In genomic region chr1:20152599-20152930, GRCh38 we compare ENCODE assay signal across 11 cellular contexts. TPM values are rescaled to one million over a fixed set of nuclear protein-coding genes. Genes with fewer than 3 reads are reported as not detected.
DNase-seq lines count a peak whose midpoint lies in the region; FAIRE-seq and TF ChIP-seq lines count a peak whose summit lies in the region.
"Had no signal": no experiment of that assay in that cellular context is flagged by ENCODE, and none has a peak within 500 bp of the region (broad histone marks: within the 10 kb centered on the region; RNA-seq: fewer than 3 reads in every experiment).

No MANE protein-coding gene starts in this region.

- no peak overlapping the region for H2AFZ ChIP-seq in H1 (ENCODE audit: low read length)

- H3K79me2 ChIP-seq in H1 (ENCODE audit: control insufficient read depth in 1 of 2, insufficient read depth in 2 of 2, low read length in 2 of 2): no peaks in the 10 kb centered on the region

- H3K4me1 Mint-ChIP-seq in progenitor cell of endocrine pancreas (ENCODE audit: low read depth): peaks cover 8% of the 10 kb centered on the region

- FAIRE-seq in GM12891 (lab: Jason Lieb, UNC): peak; percentile 13
- no peak for FAIRE-seq in H1 (lab: Jason Lieb, UNC)
- no peak for FAIRE-seq in GM12892 (lab: Jason Lieb, UNC)

- H3K4me3 ChIP-seq in NT2/D1 (ENCODE audit: insufficient read length, low read depth) (no peak overlapping the region), H1 (ENCODE audit: extremely low read depth in 1 of 4, insufficient read depth in 2 of 4, low read depth in 3 of 4, low read length in 4 of 4) (no peak overlapping the region; a peak in 1 of 8 replicates), ovary (no peak overlapping the region)

- no peak overlapping the region for H3K14ac ChIP-seq in H1 (ENCODE audit: insufficient read length)

- TF ChIP-seq EP300 in H1 (IDR thresholded peaks at IDR 0.05; ENCODE audit: borderline replicate concordance in 1 of 2, low read depth in 2 of 2, low read length in 2 of 2) (no peak), ovary (IDR thresholded peaks at IDR 0.05) (no peak)

- H3K4me2 ChIP-seq in H1 (ENCODE audit: insufficient read depth in 1 of 2, low read depth in 2 of 2, low read length in 2 of 2): peak overlapping the region in 1 of 2 experiments; percentile 44; a peak in 1 of 4 replicates

- H3K9ac ChIP-seq in NT2/D1 (ENCODE audit: insufficient read length, low read depth) (peak overlapping the region; percentile 50), H1 (replicated peaks in 1 of 4; ENCODE audit: extremely low read depth in 1 of 4, low read depth in 3 of 4, low read length in 3 of 4) (no peak overlapping the region)

- TF ChIP-seq CTCF in H1 (IDR thresholded peaks at IDR 0.05; ENCODE audit: control extremely low read depth in 1 of 3, insufficient read depth in 1 of 3, low read depth in 1 of 3, low read length in 3 of 3) (no peak), progenitor cell of endocrine pancreas (IDR thresholded peaks at IDR 0.05; ENCODE audit: unreplicated experiment) (no peak), ovary (IDR thresholded peaks at IDR 0.05) (no peak)

- H3K56ac ChIP-seq in H1 (replicated peaks; ENCODE audit: insufficient read length, low read depth, low read length): no peak overlapping the region

- DNase-seq in GM12891 (ENCODE audit: insufficient read length, low spot score): no peak
- DNase-seq in NT2/D1 (ENCODE audit: low read depth, low spot score): no peak
- no peak for DNase-seq in H1 (ENCODE audit: low read depth in 1 of 2, low spot score in 2 of 2)
- DNase-seq in progenitor cell of endocrine pancreas (ENCODE audit: low spot score, unreplicated experiment): no peak
- no peak for DNase-seq in NCI-H2107 treated with DMSO at 0.1 percent for 48 hours (lab: John Stamatoyannopoulos, UW; ENCODE audit: unreplicated experiment)
- no peak for DNase-seq in GM12892 (ENCODE audit: insufficient read length)
- no peak for DNase-seq in retina
- DNase-seq in ovary: no peak
- DNase-seq: GF-D8 had no signal

- no peak overlapping the region for H3K4me3 Mint-ChIP-seq in progenitor cell of endocrine pancreas (ENCODE audit: low read depth)

- H3K36me3 ChIP-seq in NT2/D1 (ENCODE audit: insufficient read depth, insufficient read length, low read length) (no peaks in the 10 kb centered on the region), H1 (ENCODE audit: control insufficient read depth in 2 of 4, insufficient read depth in 4 of 4, low read length in 3 of 4) (no peaks in the 10 kb centered on the region), ovary (no peaks in the 10 kb centered on the region)

- H3K27me3 ChIP-seq in NT2/D1 (ENCODE audit: insufficient read depth, insufficient read length) (no peaks in the 10 kb centered on the region), H1 (replicated peaks in 1 of 4; ENCODE audit: control insufficient read depth in 3 of 4, extremely low read depth in 1 of 4, insufficient read depth in 3 of 4, low read length in 3 of 4) (no peaks in the 10 kb centered on the region), ovary (no peaks in the 10 kb centered on the region)
- H3K27me3 ChIP-seq: foreskin keratinocyte had no signal

- no peak overlapping the region for H4K8ac ChIP-seq in H1 (ENCODE audit: extremely low read depth, insufficient read depth, low read length)

- H4K20me1 ChIP-seq in H1 (replicated peaks in 1 of 2; ENCODE audit: control insufficient read depth in 1 of 2, insufficient read depth in 2 of 2, low read length in 2 of 2): no peaks in the 10 kb centered on the region

- H3K9me3 Mint-ChIP-seq in progenitor cell of endocrine pancreas (ENCODE audit: low read depth): peaks cover 5% of the 10 kb centered on the region

- H3K4ac ChIP-seq in H1 (replicated peaks; ENCODE audit: insufficient read length, low read depth, low read length): no peak overlapping the region

- H3K4me1 ChIP-seq in NT2/D1 (ENCODE audit: insufficient read depth, insufficient read length): peaks cover 4% of the 10 kb centered on the region
- peaks cover 0 to 11% (median 5%) of the 10 kb centered on the region in 4 experiments; a peak in 6 of 7 replicates for H3K4me1 ChIP-seq in H1 (replicated peaks in 1 of 4; ENCODE audit: control insufficient read depth in 3 of 4, insufficient read depth in 4 of 4, low read length in 3 of 4)
- peaks cover 3% of the 10 kb centered on the region for H3K4me1 ChIP-seq in ovary (ENCODE audit: insufficient read depth)
- H3K4me1 ChIP-seq: foreskin keratinocyte had no signal

- POLR2A ChIA-PET in H1 (lab: Charles Lee; ENCODE audit: partially characterized antibody): interaction anchor here (0.9 to 1.4 kb wide), 4 partner anchors 39 to 235 kb away, joined by 3 to 4 read pairs (median 3); no protein-coding TSS in a partner anchor

- peaks cover 11% of the 10 kb centered on the region for H3K27me3 Mint-ChIP-seq in progenitor cell of endocrine pancreas

- no peak overlapping the region for H4K91ac ChIP-seq in H1 (replicated peaks; ENCODE audit: insufficient read length, low read length)

- H3K9me3 ChIP-seq in NT2/D1 (ENCODE audit: insufficient read depth, low read length) (no peaks in the 10 kb centered on the region), H1 (ENCODE audit: insufficient read depth in 2 of 2, low read depth in 1 of 2, low read length in 1 of 2) (no peaks in the 10 kb centered on the region), ovary (no peaks in the 10 kb centered on the region)

- peak overlapping the region; percentile 49 for H3K27ac Mint-ChIP-seq in progenitor cell of endocrine pancreas

- no peaks in the 10 kb centered on the region for H3K79me1 ChIP-seq in H1 (ENCODE audit: low read depth, low read length)

- H4K5ac ChIP-seq in H1 (ENCODE audit: insufficient read length, low read depth, low read length): no peak overlapping the region

- H2BK15ac ChIP-seq in H1 (ENCODE audit: low read length): peak overlapping the region; percentile 100; the same call in 1 of the 2 replicates

- H2BK5ac ChIP-seq in H1 (ENCODE audit: low read depth, low read length): no peak overlapping the region

- no peaks in the 10 kb centered on the region for H3K23me2 ChIP-seq in H1 (ENCODE audit: low read depth, low read length)

- 61% methylated on average over 7 of the region's 7 CpGs; no CpG with 5 or more reads in 1 of the 2 experiments for WGBS in H1 (ENCODE audit: extremely low coverage in 1 of 2, insufficient coverage in 1 of 2, insufficient read length in 1 of 2, insufficient replicate concordance in 2 of 2, low coverage in 1 of 2, low lambda C conversion rate in 2 of 2, missing lambda C conversion rate in 1 of 2), 2 experiments
- WGBS in ovary, 3 donors: 57 to 72% (median 57%) methylated on average over 7 of the region's 7 CpGs

- no peak overlapping the region for H2BK120ac ChIP-seq in H1 (replicated peaks; ENCODE audit: low read depth, low read length)

- H3K27ac ChIP-seq in H1 (ENCODE audit: low read depth, low read length) (no peak overlapping the region), ovary (no peak overlapping the region)
- H3K27ac ChIP-seq: foreskin keratinocyte had no signal

- H2AK5ac ChIP-seq in H1 (ENCODE audit: low read depth, low read length): no peak overlapping the region

- no peak for TF ChIP-seq RAD21 in H1 (IDR thresholded peaks at IDR 0.05 in 1 of 2, conservative IDR thresholded peaks at IDR 0.05 in 1 of 2; ENCODE audit: low read depth in 2 of 2, low read length in 2 of 2)

- H3K18ac ChIP-seq in H1 (ENCODE audit: extremely low read depth, low read length): no peak overlapping the region

- CTCF ChIA-PET in H1 (lab: Charles Lee; ENCODE audit: partially characterized antibody): interaction anchor here (0.6 to 13.5 kb wide), 39 partner anchors 10 to 341 kb away, joined by 3 to 127 read pairs (median 5); partner anchors contain the start of genes PLA2G2A and PLA2G2E

- H2BK12ac ChIP-seq in H1 (ENCODE audit: low read depth, low read length): no peak overlapping the region

- no peak overlapping the region; the same call in 1 of the 2 replicates for H2BK20ac ChIP-seq in H1 (ENCODE audit: low read length)

- TF ChIP-seq POLR2A in GM12891 (IDR thresholded peaks at IDR 0.05; ENCODE audit: low read depth, low read length) (no peak), H1 (IDR thresholded peaks at IDR 0.05; ENCODE audit: control extremely low read depth in 1 of 2, low read depth in 2 of 2, low read length in 2 of 2) (no peak), GM12892 (IDR thresholded peaks at IDR 0.05; ENCODE audit: low read depth, low read length) (no peak), ovary (IDR thresholded peaks at IDR 0.05) (no peak)

- intact Hi-C loops in ovary (cut with DNase I): loop anchor here in 3 of 4 donors (1.0 to 5.0 kb wide), 6 partner anchors 55 to 235 kb away; no protein-coding TSS in a partner anchor

- no peak overlapping the region for H3K23ac ChIP-seq in H1 (ENCODE audit: insufficient read length)

- no peaks in the 10 kb centered on the region for H3K36me3 Mint-ChIP-seq in progenitor cell of endocrine pancreas (ENCODE audit: insufficient read depth)

RNA-seq across cellular contexts. Expression of gene PLA2G2F, which starts 13.4 kb away (rescaled TPM):
- polyA plus RNA-seq in GM12891 (2012; ENCODE audit: low read depth, missing spikeins): not detected
- not detected in 2 replicates for total RNA-seq in H1 (2021; fragmentation: NEBNext Ultra II Directional; extraction: Animal tissue kit (Norgen Biotek cat#: 25700))
- not detected in 2 replicates for polyA plus RNA-seq in H1 (2011; rRNA removed)
- not detected for polyA plus RNA-seq in H1 (2011; cell fraction: cytosol; rRNA removed)
- polyA plus RNA-seq in H1 (2011; cell fraction: nucleus; rRNA removed): not detected
- polyA plus RNA-seq in H1 (2012, experiment 1 of 2): not detected in 4 replicates
- not detected for polyA plus RNA-seq in H1 (2012, experiment 2 of 2)
- not detected for polyA plus RNA-seq in H1 (2013, experiment 1 of 2)
- polyA plus RNA-seq in H1 (2013, experiment 2 of 2): not detected
- not detected in 2 replicates for polyA minus RNA-seq in H1 (2011; rRNA and poly(A)+ RNA removed)
- polyA minus RNA-seq in H1 (2011; cell fraction: cytosol; rRNA and poly(A)+ RNA removed): not detected
- polyA minus RNA-seq in H1 (2011; cell fraction: nucleus; rRNA and poly(A)+ RNA removed): not detected
- total RNA-seq in progenitor cell of endocrine pancreas: not detected in 2 replicates
- 0.06 TPM for polyA plus RNA-seq in GM12892 (2012; ENCODE audit: missing spikeins)
- under 1 TPM in 3 of 7 donors, not detected in 4; 0.08 to 0.30 (median 0.15) TPM for total RNA-seq in ovary
- polyA plus RNA-seq in ovary: under 1 TPM in 1 of 2 donors, not detected in 1; 0.02 TPM
- total RNA-seq: T-helper 1 cell treated with Interleukin-12 subunit alpha and Interleukin-12 subunit beta and Interleukin-4 antibody, amounts not matched to agents 30 ng/mL and 1 ng/mL, for 36 hours had no signal

RNA-seq across cellular contexts. Expression of gene PLA2G2D, which starts 33.2 kb away (rescaled TPM):
- polyA plus RNA-seq in GM12891 (2012; ENCODE audit: low read depth, missing spikeins): 0.22 TPM
- not detected in 2 replicates for total RNA-seq in H1 (2021; fragmentation: NEBNext Ultra II Directional; extraction: Animal tissue kit (Norgen Biotek cat#: 25700))
- polyA plus RNA-seq in H1 (2011; rRNA removed): not detected in 2 replicates
- polyA plus RNA-seq in H1 (2011; cell fraction: cytosol; rRNA removed): not detected
- not detected for polyA plus RNA-seq in H1 (2011; cell fraction: nucleus; rRNA removed)
- not detected in 4 replicates for polyA plus RNA-seq in H1 (2012, experiment 1 of 2)
- polyA plus RNA-seq in H1 (2012, experiment 2 of 2): not detected
- not detected for polyA plus RNA-seq in H1 (2013, experiment 1 of 2)
- not detected for polyA plus RNA-seq in H1 (2013, experiment 2 of 2)
- not detected in 2 replicates for polyA minus RNA-seq in H1 (2011; rRNA and poly(A)+ RNA removed)
- not detected for polyA minus RNA-seq in H1 (2011; cell fraction: cytosol; rRNA and poly(A)+ RNA removed)
- not detected for polyA minus RNA-seq in H1 (2011; cell fraction: nucleus; rRNA and poly(A)+ RNA removed)
- total RNA-seq in progenitor cell of endocrine pancreas: not detected in 2 replicates
- 0.45 TPM for polyA plus RNA-seq in GM12892 (2012; ENCODE audit: missing spikeins)
- under 1 TPM in 2 of 7 donors, not detected in 5; 0.12 TPM for total RNA-seq in ovary
- polyA plus RNA-seq in ovary: 1 to 10 TPM in 1 of 2 donors, not detected in 1; 2.1 TPM
- total RNA-seq: foreskin keratinocyte; T-helper 1 cell treated with Interleukin-12 subunit alpha and Interleukin-12 subunit beta and Interleukin-4 antibody, amounts not matched to agents 30 ng/mL and 1 ng/mL, for 36 hours had no signal
- polyA plus RNA-seq: foreskin keratinocyte had no signal

RNA-seq across cellular contexts. Expression of gene UBXN10, which starts 33.3 kb away (rescaled TPM):
- polyA plus RNA-seq in GM12891 (2012; ENCODE audit: low read depth, missing spikeins): 0.08 TPM
- total RNA-seq in H1 (2021; fragmentation: NEBNext Ultra II Directional; extraction: Animal tissue kit (Norgen Biotek cat#: 25700)): 0.43 and 0.44 TPM in 2 replicates
- polyA plus RNA-seq in H1 (2011; rRNA removed) (0.50 and 0.68 TPM in 2 replicates), ovary (1 to 10 TPM in 1 of 2 donors, under 1 TPM in 1; 0.39 to 1.1 TPM)
- polyA plus RNA-seq in H1 (2011; cell fraction: cytosol; rRNA removed): 0.67 TPM
- 0.48 TPM for polyA plus RNA-seq in H1 (2011; cell fraction: nucleus; rRNA removed)
- 0.48 to 0.86 TPM (median 0.74 TPM) in 4 replicates for polyA plus RNA-seq in H1 (2012, experiment 1 of 2)
- polyA plus RNA-seq in H1 (2012, experiment 2 of 2): 0.20 TPM
- polyA plus RNA-seq in H1 (2013, experiment 1 of 2): 0.36 TPM
- polyA plus RNA-seq in H1 (2013, experiment 2 of 2): 0.40 TPM
- 1.3 and 1.5 TPM in 2 replicates for polyA minus RNA-seq in H1 (2011; rRNA and poly(A)+ RNA removed)
- polyA minus RNA-seq in H1 (2011; cell fraction: cytosol; rRNA and poly(A)+ RNA removed): 0.22 TPM
- 1.2 TPM for polyA minus RNA-seq in H1 (2011; cell fraction: nucleus; rRNA and poly(A)+ RNA removed)
- total RNA-seq in progenitor cell of endocrine pancreas (2.8 and 3.1 TPM in 2 replicates), ovary (10 to 100 TPM in 1 of 7 donors, 1 to 10 TPM in 4, under 1 TPM in 2; 0.20 to 28.0 (median 2.9) TPM)
- not detected for polyA plus RNA-seq in GM12892 (2012; ENCODE audit: missing spikeins)

RNA-seq across cellular contexts. Expression of gene PLA2G2C, which starts 33.8 kb away (rescaled TPM):
- not detected for polyA plus RNA-seq in GM12891 (2012; ENCODE audit: low read depth, missing spikeins)
- total RNA-seq in H1 (2021; fragmentation: NEBNext Ultra II Directional; extraction: Animal tissue kit (Norgen Biotek cat#: 25700)): not detected in 2 replicates
- polyA plus RNA-seq in H1 (2011; rRNA removed) (not detected in 2 replicates), ovary (under 1 TPM in 1 of 2 donors, not detected in 1; 0.02 TPM)
- polyA plus RNA-seq in H1 (2011; cell fraction: cytosol; rRNA removed): not detected
- not detected for polyA plus RNA-seq in H1 (2011; cell fraction: nucleus; rRNA removed)
- polyA plus RNA-seq in H1 (2012, experiment 1 of 2): not detected in 4 replicates
- not detected for polyA plus RNA-seq in H1 (2012, experiment 2 of 2)
- not detected for polyA plus RNA-seq in H1 (2013, experiment 1 of 2)
- not detected for polyA plus RNA-seq in H1 (2013, experiment 2 of 2)
- not detected in 2 replicates for polyA minus RNA-seq in H1 (2011; rRNA and poly(A)+ RNA removed)
- not detected for polyA minus RNA-seq in H1 (2011; cell fraction: cytosol; rRNA and poly(A)+ RNA removed)
- not detected for polyA minus RNA-seq in H1 (2011; cell fraction: nucleus; rRNA and poly(A)+ RNA removed)
- total RNA-seq in progenitor cell of endocrine pancreas (not detected in 2 replicates), ovary (not detected)
- polyA plus RNA-seq in GM12892 (2012; ENCODE audit: missing spikeins): not detected
- total RNA-seq: foreskin keratinocyte had no signal
- polyA plus RNA-seq: foreskin keratinocyte had no signal
